ENCODE assay signal across 11 cellular contexts in genomic region chr20:33803921-33804337, GRCh38. TPM values are rescaled to one million over a fixed set of nuclear protein-coding genes. Genes with fewer than 3 reads are reported as not detected.
DNase-seq lines count a peak whose midpoint lies in the region; ATAC-seq and TF ChIP-seq lines count a peak whose summit lies in the region.
"Had no signal": no experiment of that assay in that cellular context is flagged by ENCODE, and none has a peak within 500 bp of the region (broad histone marks: within the 10 kb centered on the region; RNA-seq: fewer than 3 reads in every experiment).

No MANE protein-coding gene starts in this region.

- intact Hi-C loops in esophagus squamous epithelium (cut with DNase I): no loop called here
- intact Hi-C loops in naive thymus-derived CD4-positive, alpha-beta T cell (cut with micrococcal nuclease): no loop called here

- peaks cover 0 to 4% (median 0%) of the 10 kb centered on the region in 7 donors for H3K4me1 Mint-ChIP-seq in naive thymus-derived CD4-positive, alpha-beta T cell

- no peaks in the 10 kb centered on the region for H4K20me1 ChIP-seq in osteoblast (ENCODE audit: insufficient read depth, low read length)

- H3K4me3 Mint-ChIP-seq in naive thymus-derived CD4-positive, alpha-beta T cell: no peak overlapping the region
- H3K4me3 Mint-ChIP-seq: activated naive CD8-positive, alpha-beta T cell had no signal

- no peak for TF ChIP-seq POLR2A in esophagus squamous epithelium (IDR thresholded peaks at IDR 0.05)

- H3K27me3 Mint-ChIP-seq in naive thymus-derived CD4-positive, alpha-beta T cell: peaks cover 0 to 19% (median 0%) of the 10 kb centered on the region in 5 donors

- DNase-seq in EH (ENCODE audit: low read depth) (peak; percentile 76), RPMI7951 (ENCODE audit: low read depth) (peak; percentile 56), esophagus squamous epithelium (lab: John Stamatoyannopoulos, UW) (no peak), osteoblast (ENCODE audit: insufficient read length, low spot score, missing footprints) (peak; percentile 87), NCI-H1694 treated with DMSO at 0.1 percent for 48 hours (lab: John Stamatoyannopoulos, UW) (no peak)
- DNase-seq in central memory CD4-positive, alpha-beta T cell: no peak
- no peak for DNase-seq in naive thymus-derived CD4-positive, alpha-beta T cell
- DNase-seq: activated CD4-positive, alpha-beta T cell treated with anti-CD3 and anti-CD28 coated beads, Interleukin-2, amount 50 U/mL, for 4 hours; NCI-H2171 had no signal

- no peaks in the 10 kb centered on the region for H3K27me3 ChIP-seq in esophagus squamous epithelium
- H3K27me3 ChIP-seq in osteoblast (ENCODE audit: insufficient read depth, low read length): no peaks in the 10 kb centered on the region
- no peaks in the 10 kb centered on the region for H3K27me3 ChIP-seq in naive thymus-derived CD4-positive, alpha-beta T cell (ENCODE audit: control insufficient read depth in 2 of 2, insufficient read depth in 2 of 2, low read length in 2 of 2)

- H3K36me3 ChIP-seq in esophagus squamous epithelium: no peaks in the 10 kb centered on the region
- H3K36me3 ChIP-seq in osteoblast (ENCODE audit: insufficient read depth, low read length): no peaks in the 10 kb centered on the region
- no peaks in the 10 kb centered on the region for H3K36me3 ChIP-seq in naive thymus-derived CD4-positive, alpha-beta T cell (ENCODE audit: control insufficient read depth in 2 of 3, insufficient read depth in 3 of 3, low read length in 3 of 3)

- H2AFZ ChIP-seq in osteoblast (ENCODE audit: low read length): peak overlapping the region; percentile 88

- H3K27ac Mint-ChIP-seq in naive thymus-derived CD4-positive, alpha-beta T cell: no peak overlapping the region
- H3K27ac Mint-ChIP-seq: activated naive CD8-positive, alpha-beta T cell had no signal

- CTCF ChIA-PET in naive thymus-derived CD4-positive, alpha-beta T cell (lab: Charles Lee): no interaction called here

- H3K4me3 ChIP-seq in esophagus squamous epithelium: no peak overlapping the region
- no peak overlapping the region for H3K4me3 ChIP-seq in osteoblast (ENCODE audit: insufficient read depth, low read length)
- no peak overlapping the region for H3K4me3 ChIP-seq in naive thymus-derived CD4-positive, alpha-beta T cell (ENCODE audit: low read length)

- H3K79me2 ChIP-seq in osteoblast (ENCODE audit: insufficient read depth, low read length): no peaks in the 10 kb centered on the region

- WGBS in esophagus squamous epithelium, 2 donors: 28 to 36% methylated on average over 2 of the region's 2 CpGs

- no peaks in the 10 kb centered on the region for H3K9me3 ChIP-seq in esophagus squamous epithelium
- H3K9me3 ChIP-seq in osteoblast (ENCODE audit: low read depth, low read length): no peaks in the 10 kb centered on the region
- no peaks in the 10 kb centered on the region for H3K9me3 ChIP-seq in naive thymus-derived CD4-positive, alpha-beta T cell (ENCODE audit: control insufficient read depth in 2 of 3, low read length in 3 of 3)

- no peak for ATAC-seq in HG03280 (IDR thresholded peaks at IDR 0.05; ENCODE audit: unreplicated experiment)
- ATAC-seq in naive thymus-derived CD4-positive, alpha-beta T cell: no peak

- H3K4me1 ChIP-seq in esophagus squamous epithelium (peaks cover 0 to 18% (median 7%) of the 10 kb centered on the region in 3 donors), osteoblast (ENCODE audit: insufficient read depth, low read length) (peaks cover 20% of the 10 kb centered on the region)
- no peaks in the 10 kb centered on the region for H3K4me1 ChIP-seq in naive thymus-derived CD4-positive, alpha-beta T cell (ENCODE audit: control insufficient read depth in 2 of 2, insufficient read depth in 2 of 2, low read length in 2 of 2)

- peak overlapping the region; percentile 28 to 77 (median 66) for H3K27ac ChIP-seq in esophagus squamous epithelium
- H3K27ac ChIP-seq in osteoblast (ENCODE audit: low read depth, low read length): peak overlapping the region; percentile 68
- no peak overlapping the region for H3K27ac ChIP-seq in naive thymus-derived CD4-positive, alpha-beta T cell (ENCODE audit: low read depth, low read length)

- peak overlapping the region; percentile 52 for H3K4me2 ChIP-seq in osteoblast (ENCODE audit: insufficient read depth, low read length)

- TF ChIP-seq CTCF in esophagus squamous epithelium (IDR thresholded peaks at IDR 0.05): no peak
- TF ChIP-seq CTCF in osteoblast (IDR thresholded peaks at IDR 0.05; ENCODE audit: extremely low read depth, low read depth, low read length): no peak

- POLR2A ChIA-PET in naive thymus-derived CD4-positive, alpha-beta T cell (lab: Charles Lee): no interaction called here

- peaks cover 0 to 3% (median 0%) of the 10 kb centered on the region in 11 donors for H3K9me3 Mint-ChIP-seq in naive thymus-derived CD4-positive, alpha-beta T cell

- H3K36me3 Mint-ChIP-seq in naive thymus-derived CD4-positive, alpha-beta T cell: no peaks in the 10 kb centered on the region
- H3K36me3 Mint-ChIP-seq: activated naive CD8-positive, alpha-beta T cell had no signal

RNA-seq across cellular contexts. Expression of gene CHMP4B, which starts 7.2 kb away (rescaled TPM):
- total RNA-seq in RPMI7951 (2014; rRNA removed; shearing (Covaris generic)): 47.8 and 54.1 TPM in 2 replicates
- total RNA-seq in esophagus squamous epithelium: 100 to 1,000 TPM in 2 of 4 donors, 10 to 100 TPM in 2; 77.2 to 147 (median 107) TPM
- total RNA-seq in osteoblast: 40.1 and 40.9 TPM in 2 replicates
- 10 to 100 TPM; 47.5 to 80.8 (median 54.4) TPM for total RNA-seq in naive thymus-derived CD4-positive, alpha-beta T cell
- polyA plus RNA-seq in naive thymus-derived CD4-positive, alpha-beta T cell: 1 to 10 TPM; 4.9 to 5.2 TPM

Comparison
In these comparisons a context has a peak if more than half of its experiments do, and no peak if none do; other contexts are left out.
1. DNase-seq: peak in EH (single experiment), RPMI7951 (single experiment) and osteoblast (single experiment); none in esophagus squamous epithelium (single experiment), central memory CD4-positive, alpha-beta T cell (single experiment), naive thymus-derived CD4-positive, alpha-beta T cell (0 of 9) and NCI-H1694 treated with DMSO at 0.1 percent for 48 hours (single experiment).